9 cellular contexts compared by ENCODE assay signal in the genomic region with DNA sequence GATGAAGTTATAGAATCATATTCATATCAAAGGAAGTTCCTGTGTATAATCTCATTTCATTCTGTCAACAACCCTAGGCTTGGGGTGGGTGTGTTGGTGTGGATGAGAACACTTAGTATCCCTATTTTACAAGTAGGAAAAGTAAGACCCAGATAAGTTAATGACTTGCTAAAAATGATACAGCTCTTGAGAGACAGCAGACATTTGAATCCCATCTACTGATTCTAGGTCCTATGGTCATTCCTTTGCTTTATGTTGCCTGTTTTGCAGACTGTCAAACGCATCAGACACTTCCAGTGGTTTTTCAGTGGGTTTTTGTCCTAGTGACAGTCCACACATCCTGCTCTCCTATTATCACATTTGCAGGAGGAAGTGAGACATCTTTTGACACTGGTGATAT.
A peak's percentile ranks its signal among the peaks of the same experiment; 100 is the strongest.
DNase-seq lines count a peak whose midpoint lies in the region; ATAC-seq and TF ChIP-seq lines count a peak whose summit lies in the region.
"Had no signal": no experiment of that assay in that cellular context is flagged by ENCODE, and none has a peak within 500 bp of the region (broad histone marks: within the 10 kb centered on the region; RNA-seq: fewer than 3 reads in every experiment).

No MANE protein-coding gene starts in this region.

- no peak overlapping the region for H4K5ac ChIP-seq in H9 (ENCODE audit: insufficient read length, low read depth, low read length)

- H3K27ac Mint-ChIP-seq in H9 = peak overlapping the region; percentile 63 to 98 (median 98); a peak in 3 of 7 replicates

- H3K9ac ChIP-seq in H9 (ENCODE audit: extremely low read depth, insufficient read length, low read length) (no peak overlapping the region), skeletal muscle satellite cell (ENCODE audit: low read depth, low read length) (no peak overlapping the region), Karpas-422 (ENCODE audit: low read length) (no peak overlapping the region)

- H3K23me2 ChIP-seq in H9 (ENCODE audit: insufficient read length, low read depth, low read length, poor library complexity, severe bottlenecking) = peaks cover 7% of the 10 kb centered on the region

- H4K91ac ChIP-seq in H9 (ENCODE audit: insufficient read length, low read depth, low read length) = no peak overlapping the region

- DNase-seq in H9 (no peak), hepatocyte (ENCODE audit: low spot score) (no peak), pons (ENCODE audit: low spot score) (no peak), Karpas-422 (no peak), middle frontal gyrus (ENCODE audit: extremely low spot score, low spot score) (no peak)
- DNase-seq: MV-4-11 had no signal

- no peaks in the 10 kb centered on the region for H3K9me3 ChIP-seq in H9 (ENCODE audit: control insufficient read depth, low read depth, low read length)
- no peaks in the 10 kb centered on the region for H3K9me3 ChIP-seq in hepatocyte (ENCODE audit: low read depth)
- no peaks in the 10 kb centered on the region for H3K9me3 ChIP-seq in skeletal muscle satellite cell (replicated peaks; ENCODE audit: low read length)
- no peaks in the 10 kb centered on the region for H3K9me3 ChIP-seq in Karpas-422 (ENCODE audit: low read length)

- H2AK5ac ChIP-seq in H9 (ENCODE audit: insufficient read length, low read length) = no peak overlapping the region

- peak overlapping the region; percentile 73 to 82 for H3K4me3 Mint-ChIP-seq in H9

- no peak overlapping the region for H3K56ac ChIP-seq in H9 (ENCODE audit: insufficient read length, low read depth, low read length)

- H4K20me1 ChIP-seq in H9 (ENCODE audit: control insufficient read depth, insufficient read depth, insufficient read length) = no peaks in the 10 kb centered on the region
- no peaks in the 10 kb centered on the region for H4K20me1 ChIP-seq in hepatocyte (ENCODE audit: insufficient read depth, poor library complexity, severe bottlenecking)
- H4K20me1 ChIP-seq in Karpas-422 (ENCODE audit: insufficient read depth, low read depth, low read length) = no peaks in the 10 kb centered on the region

- H3K14ac ChIP-seq in H9 (ENCODE audit: insufficient read depth, low read length) = no peak overlapping the region

- H3K27ac ChIP-seq in H9 (ENCODE audit: insufficient read length, low read depth, low read length) = peak overlapping the region; percentile 83
- peak overlapping the region; percentile 78 for H3K27ac ChIP-seq in hepatocyte
- H3K27ac ChIP-seq in Karpas-422 (ENCODE audit: low read length) = no peak overlapping the region

- peak overlapping the region; percentile 63 for H3K4me3 ChIP-seq in WI38 (ENCODE audit: low read depth, low read length)
- H3K4me3 ChIP-seq in hepatocyte = peak overlapping the region; percentile 50
- H3K4me3 ChIP-seq in skeletal muscle satellite cell (ENCODE audit: low read length) = peak overlapping the region; percentile 69
- no peak overlapping the region for H3K4me3 ChIP-seq in Karpas-422 (ENCODE audit: low read length)

- TF ChIP-seq CTCF in H9 (conservative IDR thresholded peaks at IDR 0.05) (no peak), WI38 (IDR thresholded peaks at IDR 0.05; ENCODE audit: low read depth, low read length) (no peak), hepatocyte (IDR thresholded peaks at IDR 0.05; ENCODE audit: poor library complexity) (no peak)

- peaks cover 79 to 88% of the 10 kb centered on the region in 2 experiments for H3K4me1 Mint-ChIP-seq in H9

- H2AFZ ChIP-seq in H9 (ENCODE audit: low read length) (no peak overlapping the region), hepatocyte (no peak overlapping the region), Karpas-422 (ENCODE audit: low read length) (no peak overlapping the region)

- peak overlapping the region; percentile 87 for H3K4me2 ChIP-seq in H9 (ENCODE audit: insufficient read depth, insufficient read length, low read length)
- peak overlapping the region; percentile 80 for H3K4me2 ChIP-seq in hepatocyte
- H3K4me2 ChIP-seq in skeletal muscle satellite cell (ENCODE audit: low read length) = peak overlapping the region; percentile 88
- no peak overlapping the region for H3K4me2 ChIP-seq in Karpas-422 (ENCODE audit: low read depth, low read length, poor library complexity, severe bottlenecking)

- H2BK120ac ChIP-seq in H9 (ENCODE audit: low read depth, low read length, poor library complexity, severe bottlenecking) = no peak overlapping the region

- no peaks in the 10 kb centered on the region for H3K27me3 Mint-ChIP-seq in H9 (ENCODE audit: low read depth)

- H2BK15ac ChIP-seq in H9 (ENCODE audit: low read depth, low read length) = no peak overlapping the region

- H2BK20ac ChIP-seq in H9 (ENCODE audit: low read depth, low read length, poor library complexity, severe bottlenecking) = no peak overlapping the region

- H4K8ac ChIP-seq in H9 (replicated peaks; ENCODE audit: insufficient read length, low read depth, low read length) = no peak overlapping the region

- H3K9me2 ChIP-seq in hepatocyte (replicated peaks; ENCODE audit: insufficient read depth) (no peaks in the 10 kb centered on the region), Karpas-422 (replicated peaks; ENCODE audit: insufficient read depth, low read length) (no peaks in the 10 kb centered on the region)

- no peak overlapping the region for H3K4ac ChIP-seq in H9 (ENCODE audit: low read depth, low read length)

- no peaks in the 10 kb centered on the region; a peak in 1 of 5 replicates for H3K9me3 Mint-ChIP-seq in H9

- H3T11ph ChIP-seq in H9 (ENCODE audit: low read length) = no peak overlapping the region

- no peak overlapping the region for H3K18ac ChIP-seq in H9 (ENCODE audit: insufficient read length, low read depth, low read length)

- H3K4me1 ChIP-seq in H9 (ENCODE audit: insufficient read depth, low read length) (peaks cover 21% of the 10 kb centered on the region), hepatocyte (ENCODE audit: insufficient read depth) (peaks cover 54% of the 10 kb centered on the region), skeletal muscle satellite cell (ENCODE audit: control insufficient read depth, insufficient read depth, low read length) (peaks cover 40% of the 10 kb centered on the region), Karpas-422 (ENCODE audit: low read length) (no peaks in the 10 kb centered on the region; the same call in 1 of the 2 replicates)

- no peak overlapping the region for H2BK5ac ChIP-seq in H9 (ENCODE audit: insufficient read length, low read length)

- H3K36me3 ChIP-seq in hepatocyte (replicated peaks; ENCODE audit: insufficient read depth, low read depth) (no peaks in the 10 kb centered on the region), skeletal muscle satellite cell (ENCODE audit: insufficient read depth, low read length) (no peaks in the 10 kb centered on the region), Karpas-422 (ENCODE audit: insufficient read depth, low read length) (no peaks in the 10 kb centered on the region)

- H3K27me3 ChIP-seq in H9 (ENCODE audit: insufficient read depth, low read length) (no peaks in the 10 kb centered on the region), hepatocyte (no peaks in the 10 kb centered on the region), skeletal muscle satellite cell (ENCODE audit: control insufficient read depth, insufficient read depth, low read length) (no peaks in the 10 kb centered on the region), Karpas-422 (ENCODE audit: low read length) (0 out of 2 replicates have a peak, but pooled peaks cover 3% of the 10 kb centered on the region)

- H3K79me2 ChIP-seq in H9 (ENCODE audit: insufficient read depth, low read length) (peaks cover 5% of the 10 kb centered on the region; the same call in 1 of the 2 replicates), hepatocyte (peaks cover 90% of the 10 kb centered on the region), Karpas-422 (ENCODE audit: low read length) (no peaks in the 10 kb centered on the region)

- no CpG with 5 or more reads among the region's 1 CpG for WGBS in H9 (ENCODE audit: extremely low coverage, insufficient read length, low lambda C conversion rate)
- WGBS in hepatocyte (ENCODE audit: low lambda C conversion rate, missing lambda C conversion rate) = 48% methylated on average over 1 of the region's 1 CpG

- H3K79me1 ChIP-seq in H9 (ENCODE audit: insufficient read depth, low read depth, low read length, poor library complexity, severe bottlenecking) = no peaks in the 10 kb centered on the region

- no peak for ATAC-seq in HG02642 (IDR thresholded peaks at IDR 0.05; ENCODE audit: poor library complexity, unreplicated experiment)

- peaks cover 0 to 9% (median 3%) of the 10 kb centered on the region in 3 experiments; a peak in 4 of 7 replicates for H3K36me3 Mint-ChIP-seq in H9 (ENCODE audit: insufficient read depth in 1 of 3, low read depth in 3 of 3)

- no peak overlapping the region for H2BK12ac ChIP-seq in H9 (ENCODE audit: insufficient read length, low read depth, low read length)

- H3K23ac ChIP-seq in H9 (ENCODE audit: insufficient read length, low read depth, low read length) = no peak overlapping the region
